11 cellular contexts compared by ENCODE assay signal in the genomic region with DNA sequence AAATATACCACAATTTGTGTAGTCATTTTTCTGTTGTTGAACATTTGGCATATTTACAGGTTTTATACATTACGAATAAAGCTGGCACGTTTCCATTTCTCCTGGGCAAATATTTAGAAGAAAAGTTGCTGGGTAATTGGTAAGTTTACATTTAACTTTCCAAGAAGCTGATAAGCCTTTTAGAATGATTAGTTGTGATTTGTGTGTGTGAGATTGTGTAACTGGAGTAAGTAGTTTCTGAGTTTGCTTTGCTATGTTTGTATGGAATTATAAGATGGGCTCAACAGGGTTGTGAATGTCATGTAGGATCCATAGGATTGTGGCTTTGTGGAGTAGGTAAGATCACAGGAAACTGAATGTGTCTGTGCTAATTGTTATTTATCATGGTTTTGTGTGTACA. TPM values are rescaled to one million over a fixed set of nuclear protein-coding genes. Genes with fewer than 3 reads are reported as not detected.
DNase-seq lines count a peak whose midpoint lies in the region; ATAC-seq and TF ChIP-seq lines count a peak whose summit lies in the region.
"Had no signal": no experiment of that assay in that cellular context is flagged by ENCODE, and none has a peak within 500 bp of the region (broad histone marks: within the 10 kb centered on the region; RNA-seq: fewer than 3 reads in every experiment).

No MANE protein-coding gene starts in this region.

- H2AFZ ChIP-seq in DND-41 (ENCODE audit: low read depth, low read length) (no peak overlapping the region), OCI-LY1 (ENCODE audit: low read length) (no peak overlapping the region)

- TF ChIP-seq CTCF in DND-41 (IDR thresholded peaks at IDR 0.05; ENCODE audit: borderline replicate concordance, extremely low read depth, low read length, poor library complexity, severe bottlenecking) (no peak), OCI-LY1 (IDR thresholded peaks at IDR 0.05; ENCODE audit: low read length) (no peak), dorsolateral prefrontal cortex (IDR thresholded peaks at IDR 0.05 in 54 of 56, conservative IDR thresholded peaks at IDR 0.05 in 2 of 56; ENCODE audit: low read depth in 1 of 56, partially characterized antibody in 56 of 56) (no peak), nephron progenitor cell (IDR thresholded peaks at IDR 0.05) (no peak)

- peaks cover 33% of the 10 kb centered on the region for H3K4me1 Mint-ChIP-seq in nephron progenitor cell

- ATAC-seq in DND-41 (ENCODE audit: insufficient read depth, low read depth), result no peak

- H3K79me2 ChIP-seq in DND-41 (ENCODE audit: insufficient read depth, low read length) (peaks cover 91% of the 10 kb centered on the region), OCI-LY1 (ENCODE audit: insufficient read depth, low read length) (peaks cover 27% of the 10 kb centered on the region)

- H3K4me3 ChIP-seq in DND-41 (ENCODE audit: low read depth in 1 of 2, low read length in 2 of 2) (peak overlapping the region in 1 of 2 experiments; percentile 86; a peak in 2 of 4 replicates), OCI-LY1 (ENCODE audit: low read depth, low read length, poor library complexity, severe bottlenecking) (peak overlapping the region; percentile 73), dorsolateral prefrontal cortex (peak overlapping the region in 41 of 59 donors; percentile 2 to 100 (median 89))

- H3K4me3 Mint-ChIP-seq in nephron progenitor cell, result peak overlapping the region; percentile 92

- H3K36me3 ChIP-seq in DND-41 (ENCODE audit: insufficient read depth, low read length) (peaks cover 40% of the 10 kb centered on the region), OCI-LY1 (ENCODE audit: insufficient read depth, low read length) (peaks cover 69% of the 10 kb centered on the region)

- DNase-seq in DND-41 (no peak), dorsolateral prefrontal cortex (no peak), nephron progenitor cell (no peak), NOMO-1 (lab: John Stamatoyannopoulos, UW; ENCODE audit: unreplicated experiment in 2 of 2) (no peak), NCI-H226 (no peak)
- DNase-seq in activated CD4-positive, CD25-positive, alpha-beta regulatory T cell treated with anti-CD3 and anti-CD28 coated beads, Interleukin-2, amount 50 U/mL, for 72 hours, result no peak
- DNase-seq in activated CD4-positive, alpha-beta T cell treated with anti-CD3 and anti-CD28 coated beads for 48 hours, result no peak
- DNase-seq: amniotic stem cell, NCI-H1092, transverse colon had no signal

- H3K4me2 ChIP-seq in DND-41 (ENCODE audit: insufficient read depth, low read length) (peak overlapping the region; percentile 85), OCI-LY1 (ENCODE audit: low read length) (peak overlapping the region; percentile 76)

- peaks cover 93% of the 10 kb centered on the region for H3K36me3 Mint-ChIP-seq in nephron progenitor cell (ENCODE audit: low read depth)

- peaks cover 29% of the 10 kb centered on the region for H3K4me1 ChIP-seq in DND-41 (ENCODE audit: insufficient read depth, low read length)
- peaks cover 20% of the 10 kb centered on the region for H3K4me1 ChIP-seq in OCI-LY1 (ENCODE audit: insufficient read depth, low read length, severe bottlenecking)

- H3K9ac ChIP-seq in DND-41 (ENCODE audit: low read depth, low read length) (peak overlapping the region; percentile 71; the same call in 1 of the 2 replicates), OCI-LY1 (ENCODE audit: low read length) (no peak overlapping the region)

- H3K27ac ChIP-seq in DND-41 (ENCODE audit: low read length), result 0 out of 2 replicates have a peak overlapping the region, but pooled peaks have one; percentile 87
- no peak overlapping the region for H3K27ac ChIP-seq in OCI-LY1 (ENCODE audit: low read depth, low read length, poor library complexity, severe bottlenecking)
- H3K27ac ChIP-seq in dorsolateral prefrontal cortex, result no peak overlapping the region

- intact Hi-C loops in dorsolateral prefrontal cortex (cut with DNase I), result loop anchor here (5.0 kb wide), 1 partner anchor 47 kb away; the partner anchor contains the start of gene ZNF260 (in 2 of the 2)

- no peaks in the 10 kb centered on the region for H3K9me3 ChIP-seq in DND-41 (ENCODE audit: insufficient read depth, low read length, severe bottlenecking)
- peaks cover 7% of the 10 kb centered on the region; the same call in 1 of the 2 replicates for H3K9me3 ChIP-seq in OCI-LY1 (ENCODE audit: low read length)

- H3K27ac Mint-ChIP-seq in nephron progenitor cell, result no peak overlapping the region

- peaks cover 93% of the 10 kb centered on the region for H3K9me3 Mint-ChIP-seq in nephron progenitor cell

- H3F3A ChIP-seq in OCI-LY1 (ENCODE audit: insufficient read depth, low read length), result no peaks in the 10 kb centered on the region

- H4K20me1 ChIP-seq in DND-41 (ENCODE audit: insufficient read depth, low read length) (0 out of 2 replicates have a peak, but pooled peaks cover 2% of the 10 kb centered on the region), OCI-LY1 (ENCODE audit: insufficient read depth, low read length) (no peaks in the 10 kb centered on the region)

- H3K27me3 Mint-ChIP-seq in nephron progenitor cell (ENCODE audit: low read depth, poor library complexity), result no peaks in the 10 kb centered on the region

- H3K27me3 ChIP-seq in DND-41 (ENCODE audit: insufficient read depth, low read length, poor library complexity) (no peaks in the 10 kb centered on the region), OCI-LY1 (ENCODE audit: insufficient read depth, low read length) (no peaks in the 10 kb centered on the region), dorsolateral prefrontal cortex (no peaks in the 10 kb centered on the region)
- H3K27me3 ChIP-seq: transverse colon had no signal

- no peaks in the 10 kb centered on the region for H3K9me2 ChIP-seq in OCI-LY1 (ENCODE audit: low read depth, low read length)

RNA-seq across cellular contexts. Expression of gene ZNF529, which starts 1.7 kb away (rescaled TPM):
- 10 to 100 TPM; 23.6 to 57.4 (median 38.0) TPM for total RNA-seq in dorsolateral prefrontal cortex

RNA-seq across cellular contexts. Expression of gene ZNF382, which starts 30.4 kb away (rescaled TPM):
- total RNA-seq in dorsolateral prefrontal cortex, result 10 to 100 TPM; 32.5 to 84.9 (median 57.0) TPM

RNA-seq across cellular contexts. Expression of gene ZNF260, which starts 46.7 kb away (rescaled TPM):
- total RNA-seq in dorsolateral prefrontal cortex, result 10 to 100 TPM; 10.1 to 24.3 (median 14.8) TPM
